ENCODE assay signal across 10 cellular contexts in the genomic region with DNA sequence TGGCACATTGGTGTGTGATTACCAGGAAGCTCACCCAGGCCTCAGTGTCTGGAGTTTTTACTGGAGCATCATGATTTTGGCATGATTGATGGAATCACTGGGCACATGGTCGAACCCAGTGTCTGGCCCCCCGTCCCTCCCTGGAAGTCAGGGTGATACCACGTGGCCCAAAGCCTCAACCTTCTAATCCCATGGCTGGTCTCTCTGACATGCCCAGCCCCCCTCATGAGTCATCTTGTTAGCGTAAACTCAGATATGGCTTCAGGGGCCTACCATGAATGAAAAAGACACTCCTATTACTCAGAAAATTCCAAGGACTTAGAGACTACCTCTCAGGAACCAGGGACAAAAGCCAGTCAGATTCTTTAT.
DNase-seq lines count a peak whose midpoint lies in the region; ATAC-seq, FAIRE-seq and TF ChIP-seq lines count a peak whose summit lies in the region.
"Had no signal": no experiment of that assay in that cellular context is flagged by ENCODE, and none has a peak within 500 bp of the region (broad histone marks: within the 10 kb centered on the region; RNA-seq: fewer than 3 reads in every experiment).

No MANE protein-coding gene starts in this region.

- H3K4me3 ChIP-seq in liver (ENCODE audit: low read depth in 1 of 3, low read length in 3 of 3) (no peak overlapping the region), ovary (no peak overlapping the region)

- no peaks in the 10 kb centered on the region for H3K9me3 ChIP-seq in liver (ENCODE audit: control insufficient read depth in 4 of 4, low read length in 3 of 4)
- H3K9me3 ChIP-seq in ovary: no peaks in the 10 kb centered on the region

- TF ChIP-seq CTCF in brain (conservative IDR thresholded peaks at IDR 0.05): no peak
- no peak for TF ChIP-seq CTCF in liver (IDR thresholded peaks at IDR 0.05; ENCODE audit: low read depth, low read length, missing input control)
- no peak for TF ChIP-seq CTCF in ovary (IDR thresholded peaks at IDR 0.05)

- FAIRE-seq in GM12891 (lab: Jason Lieb, UNC): no peak

- peak overlapping the region in 2 of 5 experiments; percentile 13 to 34 for H3K4me3 Mint-ChIP-seq in brain

- DNase-seq in ACHN (peak; percentile 78), HT1080 (ENCODE audit: low read depth) (peak; percentile 89), ovary (no peak), GM12891 (ENCODE audit: insufficient read length, low spot score) (no peak)
- no peak for DNase-seq in activated CD8-positive, alpha-beta memory T cell treated with anti-CD3 and anti-CD28 coated beads, Interleukin-2, amount 50 U/mL, for 48 hours
- DNase-seq: cerebellar nuclear complex, DMS79 treated with DMSO at 0.1 percent for 48 hours had no signal

- intact Hi-C loops in ovary (cut with DNase I): no loop called here

- in situ Hi-C loops in ACHN (cut with HindIII; ENCODE audit: low pct_ligation_motif_present, low pct_unique_long_range_greater_than_20kb, low sequenced_read_pairs): no loop called here

- H3K4me1 ChIP-seq in liver (ENCODE audit: control insufficient read depth in 4 of 4, insufficient read depth in 4 of 4, low read length in 3 of 4): peaks cover 8 to 14% (median 11%) of the 10 kb centered on the region in 4 donors
- peaks cover 22% of the 10 kb centered on the region for H3K4me1 ChIP-seq in ovary (ENCODE audit: insufficient read depth)

- H3K36me3 ChIP-seq in liver (ENCODE audit: control insufficient read depth in 4 of 4, insufficient read depth in 3 of 4, low read depth in 1 of 4, low read length in 3 of 4): no peaks in the 10 kb centered on the region
- no peaks in the 10 kb centered on the region for H3K36me3 ChIP-seq in ovary

- H3K27ac ChIP-seq in liver (ENCODE audit: low read depth in 1 of 2, low read length in 2 of 2) (peak overlapping the region; percentile 6 to 55), ovary (no peak overlapping the region)

- H3K9ac ChIP-seq in liver (ENCODE audit: low read depth in 1 of 2, low read length in 2 of 2): no peak overlapping the region

- no peak for TF ChIP-seq POLR2A in ovary (IDR thresholded peaks at IDR 0.05)
- TF ChIP-seq POLR2A in GM12891 (IDR thresholded peaks at IDR 0.05; ENCODE audit: low read depth, low read length): no peak

- ATAC-seq in GM21515 (IDR thresholded peaks at IDR 0.05; ENCODE audit: unreplicated experiment): no peak

- no peak for TF ChIP-seq EP300 in ovary (IDR thresholded peaks at IDR 0.05)

- peaks cover 0 to 9% (median 3%) of the 10 kb centered on the region in 5 experiments for H3K9me3 Mint-ChIP-seq in brain

- no peak for TF ChIP-seq RAD21 in liver (IDR thresholded peaks at IDR 0.05)

- peaks cover 64% of the 10 kb centered on the region for H3K4me1 Mint-ChIP-seq in brain

- H3K27me3 Mint-ChIP-seq in brain: no peaks in the 10 kb centered on the region

- 89% methylated on average over 4 of the region's 4 CpGs for WGBS in liver
- 44 to 63% (median 52%) methylated on average over 4 of the region's 4 CpGs for WGBS in ovary, 3 donors

- peak overlapping the region; percentile 17 to 96 (median 76) for H3K27ac Mint-ChIP-seq in brain

- peaks cover 9% of the 10 kb centered on the region for H3K36me3 Mint-ChIP-seq in brain

- H3K27me3 ChIP-seq in liver (ENCODE audit: control insufficient read depth in 4 of 4, insufficient read depth in 4 of 4, low read length in 3 of 4): no peaks in the 10 kb centered on the region
- no peaks in the 10 kb centered on the region for H3K27me3 ChIP-seq in ovary

TF ChIP-seq in liver, 16 proteins besides CTCF, POLR2A, EP300 and RAD21:
- TF ChIP-seq FOXA1 (IDR thresholded peaks at IDR 0.05): no peak
- no peak for TF ChIP-seq MAX (IDR thresholded peaks at IDR 0.05)
- TF ChIP-seq TAF1 (conservative IDR thresholded peaks at IDR 0.05): no peak
- no peak for TF ChIP-seq NR2F2 (IDR thresholded peaks at IDR 0.05)
- TF ChIP-seq YY1 (IDR thresholded peaks at IDR 0.05): no peak
- no peak for TF ChIP-seq HNF4A (conservative IDR thresholded peaks at IDR 0.05)
- no peak for TF ChIP-seq JUND (IDR thresholded peaks at IDR 0.05)
- TF ChIP-seq ATF3 (IDR thresholded peaks at IDR 0.05): no peak
- TF ChIP-seq GABPA (IDR thresholded peaks at IDR 0.05 in 1 of 2, conservative IDR thresholded peaks at IDR 0.05 in 1 of 2): no peak

TF ChIP-seq in GM12891, 5 proteins besides CTCF, POLR2A, EP300 and RAD21:
- TF ChIP-seq SPI1 (IDR thresholded peaks at IDR 0.05; ENCODE audit: low read depth, low read length): no peak
- TF ChIP-seq POU2F2 (IDR thresholded peaks at IDR 0.05; ENCODE audit: low read depth, low read length): no peak
- TF ChIP-seq POLR2AphosphoS5 (IDR thresholded peaks at IDR 0.05; ENCODE audit: low read depth, low read length): no peak
TF ChIP-seq in GM12891: peak in this region for 0.

Comparison
In these comparisons a context has a peak if more than half of its experiments do, and no peak if none do; other contexts are left out.
1. DNase-seq: peak in ACHN (single experiment) and HT1080 (single experiment); none in ovary (0 of 5), activated CD8-positive, alpha-beta memory T cell treated with anti-CD3 and anti-CD28 coated beads, Interleukin-2, amount 50 U/mL, for 48 hours (single experiment) and GM12891 (single experiment).
2. H3K27ac ChIP-seq: peak in liver (2 of 2); none in ovary (0 of 2).